In genomic region chr11:33742249-33742851, GRCh38 we compare ENCODE assay signal across 8 cellular contexts. TPM values are rescaled to one million over a fixed set of nuclear protein-coding genes. Genes with fewer than 3 reads are reported as not detected.
DNase-seq lines count a peak whose midpoint lies in the region; ATAC-seq and TF ChIP-seq lines count a peak whose summit lies in the region.

No MANE protein-coding gene starts in this region.

- intact Hi-C loops in Right ventricle myocardium superior (cut with DNase I) = loop anchor here (10.0 kb wide), 1 partner anchor 378 kb away; no protein-coding TSS in a partner anchor

- DNase-seq in AG04450 (ENCODE audit: low read depth, low spot score) = no peak
- peak; percentile 57 for DNase-seq in SK-MEL-5 (ENCODE audit: low read depth, low spot score)
- DNase-seq in Right ventricle myocardium superior = no peak
- DNase-seq in thoracic aorta (ENCODE audit: low spot score) = no peak
- DNase-seq in brain microvascular endothelial cell = no peak
- DNase-seq in HK-2 (ENCODE audit: unreplicated experiment) = no peak

- peak; percentile 62 for ATAC-seq in GM19043 (IDR thresholded peaks at IDR 0.05; ENCODE audit: low read depth, unreplicated experiment)
- ATAC-seq in Right ventricle myocardium superior (ENCODE audit: poor library complexity) = peak; percentile 55
- peak; percentile 27 for ATAC-seq in thoracic aorta (ENCODE audit: insufficient number of reproducible peaks, low FRiP score, low read depth)
- ATAC-seq in GM18861 (IDR thresholded peaks at IDR 0.05; ENCODE audit: unreplicated experiment) = no peak

- H3K9me3 ChIP-seq in AG04450 (ENCODE audit: control insufficient read depth, insufficient read depth, low read length) = no peaks in the 10 kb centered on the region
- no peaks in the 10 kb centered on the region for H3K9me3 ChIP-seq in thoracic aorta

- H3K4me3 ChIP-seq in AG04450 (ENCODE audit: low read depth, low read length) (no peak overlapping the region), thoracic aorta (no peak overlapping the region), brain microvascular endothelial cell (ENCODE audit: low read depth, low read length) (no peak overlapping the region)

- H3K27ac ChIP-seq in AG04450 (ENCODE audit: low read depth, low read length) = no peak overlapping the region
- no peak overlapping the region for H3K27ac ChIP-seq in thoracic aorta
- H3K27ac ChIP-seq in brain microvascular endothelial cell = no peak overlapping the region

- H3K27me3 ChIP-seq in AG04450 (ENCODE audit: control insufficient read depth, insufficient read depth, low read length) (no peaks in the 10 kb centered on the region), thoracic aorta (replicated peaks; ENCODE audit: insufficient read depth) (no peaks in the 10 kb centered on the region), brain microvascular endothelial cell (replicated peaks) (no peaks in the 10 kb centered on the region)

- in situ Hi-C loops in SK-MEL-5 (cut with HindIII; ENCODE audit: low pct_unique_long_range_greater_than_20kb, low sequenced_read_pairs) = no loop called here
- in situ Hi-C loops in brain microvascular endothelial cell (cut with HindIII; ENCODE audit: low pct_ligation_motif_present, low sequenced_read_pairs) = no loop called here

- peaks cover 0 to 3% of the 10 kb centered on the region in 2 donors for H3K4me1 ChIP-seq in thoracic aorta (ENCODE audit: control insufficient read depth in 1 of 2, low read depth in 2 of 2)

- H3K36me3 ChIP-seq in thoracic aorta (peaks cover 7% of the 10 kb centered on the region), brain microvascular endothelial cell (replicated peaks) (no peaks in the 10 kb centered on the region)

- POLR2A ChIA-PET in AG04450 (lab: Yijun Ruan, JAX) = interaction anchor here (0.7 to 1.1 kb wide), 2 partner anchors 41 to 380 kb away, joined by 3 to 5 read pairs; no protein-coding TSS in a partner anchor

- CTCF ChIA-PET in AG04450 (lab: Charles Lee) = interaction anchor here (0.7 to 2.9 kb wide), 46 partner anchors 8 to 582 kb away, joined by 3 to 42 read pairs (median 5); partner anchors contain the start of genes C11orf91, CSTF3 and KIAA1549L

- TF ChIP-seq CTCF in AG04450 (IDR thresholded peaks at IDR 0.05; ENCODE audit: low read depth, low read length) (peak; percentile 50), thoracic aorta (IDR thresholded peaks at IDR 0.05) (peak; percentile 38), brain microvascular endothelial cell (IDR thresholded peaks at IDR 0.05; ENCODE audit: low read depth, low read length, missing control alignments) (no peak)

RNA-seq across cellular contexts. Expression of gene CD59, which starts 6.1 kb away (rescaled TPM):
- polyA plus RNA-seq in AG04450 (2011; rRNA removed) = 1,182 and 1,226 TPM in 2 replicates
- polyA minus RNA-seq in AG04450 (2011; rRNA and poly(A)+ RNA removed) = 475 and 515 TPM in 2 replicates
- 634 and 733 TPM in 2 replicates for total RNA-seq in SK-MEL-5 (2014; rRNA removed; shearing (Covaris generic))
- polyA plus RNA-seq in SK-MEL-5 (2015; cell fraction: cytosol; rRNA removed) = 724 and 832 TPM in 2 replicates
- 129 and 132 TPM in 2 replicates for polyA plus RNA-seq in SK-MEL-5 (2015; cell fraction: nucleus; rRNA removed)
- total RNA-seq in Right ventricle myocardium superior = 713 TPM
- 100 to 1,000 TPM; 368 to 529 TPM for total RNA-seq in thoracic aorta

RNA-seq across cellular contexts. Expression of gene FBXO3, which starts 32.0 kb away (rescaled TPM):
- polyA plus RNA-seq in AG04450 (2011; rRNA removed) = 33.3 and 43.4 TPM in 2 replicates
- polyA minus RNA-seq in AG04450 (2011; rRNA and poly(A)+ RNA removed) = 19.1 and 38.4 TPM in 2 replicates
- 36.5 and 40.5 TPM in 2 replicates for total RNA-seq in SK-MEL-5 (2014; rRNA removed; shearing (Covaris generic))
- polyA plus RNA-seq in SK-MEL-5 (2015; cell fraction: cytosol; rRNA removed) = 25.7 and 29.9 TPM in 2 replicates
- 62.5 and 65.8 TPM in 2 replicates for polyA plus RNA-seq in SK-MEL-5 (2015; cell fraction: nucleus; rRNA removed)
- 45.3 TPM for total RNA-seq in Right ventricle myocardium superior
- total RNA-seq in thoracic aorta = 10 to 100 TPM; 35.1 to 73.8 TPM

RNA-seq across cellular contexts. Expression of gene C11orf91, which starts 41.7 kb away (rescaled TPM):
- polyA plus RNA-seq in AG04450 (2011; rRNA removed) = not detected in 2 replicates
- polyA minus RNA-seq in AG04450 (2011; rRNA and poly(A)+ RNA removed) = not detected in 2 replicates
- total RNA-seq in SK-MEL-5 (2014; rRNA removed; shearing (Covaris generic)) = 0.29 TPM in 1 of 2 replicates, not detected in the other
- not detected in 2 replicates for polyA plus RNA-seq in SK-MEL-5 (2015; cell fraction: cytosol; rRNA removed)
- polyA plus RNA-seq in SK-MEL-5 (2015; cell fraction: nucleus; rRNA removed) = 0.94 and 1.8 TPM in 2 replicates
- total RNA-seq in Right ventricle myocardium superior (not detected), thoracic aorta (not detected)
